ENCODE assay signal across 17 cellular contexts in the genomic region with DNA sequence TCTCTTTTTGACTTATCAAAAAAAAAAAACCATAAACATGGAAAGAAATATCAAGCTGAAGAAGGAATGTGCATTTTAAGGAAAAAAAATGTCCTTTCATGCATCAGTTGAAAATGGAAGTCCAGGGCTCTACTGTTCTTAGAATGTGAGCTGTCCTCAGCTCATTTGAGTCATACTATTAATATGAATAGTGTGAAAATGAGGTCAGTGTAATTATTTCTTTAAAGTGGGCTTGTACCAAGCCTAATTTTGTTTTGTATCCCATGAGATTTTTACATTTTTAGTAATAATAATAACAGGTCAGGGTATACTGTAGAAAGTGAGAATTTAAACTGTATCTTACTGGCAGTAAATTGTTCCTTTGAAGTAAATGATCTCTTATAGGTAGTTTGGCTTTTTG.
"Had no signal": no experiment of that assay in that cellular context is flagged by ENCODE, and none has a peak within 500 bp of the region (broad histone marks: within the 10 kb centered on the region; RNA-seq: fewer than 3 reads in every experiment).

No MANE protein-coding gene starts in this region.

- H3K36me3 Mint-ChIP-seq: activated CD4-positive, alpha-beta memory T cell treated with anti-CD3 and anti-CD28 coated beads for 36 hours; activated naive CD4-positive, alpha-beta T cell treated with anti-CD3 and anti-CD28 coated beads, Interleukin-2, amount 50 U/mL, for 72 hours; naive thymus-derived CD8-positive, alpha-beta T cell had no signal

- H3K9me3 Mint-ChIP-seq: activated CD4-positive, alpha-beta memory T cell treated with anti-CD3 and anti-CD28 coated beads for 36 hours; stimulated activated naive CD8-positive, alpha-beta T cell treated with anti-CD3 and anti-CD28 coated beads, Interleukin-15, amount 100 ng/mL, for 72 hours had no signal

- H3K4me3 ChIP-seq: coronary artery, esophagus squamous epithelium, left ventricle myocardium inferior, testis, upper lobe of left lung had no signal

- H3K27ac Mint-ChIP-seq: activated CD4-positive, alpha-beta memory T cell treated with anti-CD3 and anti-CD28 coated beads for 36 hours; activated CD4-positive, alpha-beta T cell treated with anti-CD3 and anti-CD28 coated beads for 36 hours; activated naive CD4-positive, alpha-beta T cell treated with anti-CD3 and anti-CD28 coated beads, Interleukin-2, amount 50 U/mL, for 72 hours; naive thymus-derived CD8-positive, alpha-beta T cell; stimulated activated naive CD8-positive, alpha-beta T cell treated with anti-CD3 and anti-CD28 coated beads, Interleukin-15, amount 100 ng/mL, for 72 hours had no signal

- ATAC-seq: activated CD4-positive, alpha-beta T cell treated with anti-CD3 and anti-CD28 coated beads for 36 hours; activated naive CD4-positive, alpha-beta T cell treated with anti-CD3 and anti-CD28 coated beads, Interleukin-2, amount 50 U/mL, for 72 hours; naive thymus-derived CD8-positive, alpha-beta T cell; stimulated activated naive CD8-positive, alpha-beta T cell treated with anti-CD3 and anti-CD28 coated beads, Interleukin-15, amount 100 ng/mL, for 72 hours had no signal

- H3K4me3 Mint-ChIP-seq: activated CD4-positive, alpha-beta memory T cell treated with anti-CD3 and anti-CD28 coated beads for 36 hours; activated CD4-positive, alpha-beta T cell treated with anti-CD3 and anti-CD28 coated beads for 36 hours; brain; naive thymus-derived CD8-positive, alpha-beta T cell; stimulated activated naive CD8-positive, alpha-beta T cell treated with anti-CD3 and anti-CD28 coated beads, Interleukin-15, amount 100 ng/mL, for 72 hours had no signal

- H3K27me3 Mint-ChIP-seq: activated CD4-positive, alpha-beta memory T cell treated with anti-CD3 and anti-CD28 coated beads for 36 hours; activated CD4-positive, alpha-beta T cell treated with anti-CD3 and anti-CD28 coated beads for 36 hours; stimulated activated naive CD8-positive, alpha-beta T cell treated with anti-CD3 and anti-CD28 coated beads, Interleukin-15, amount 100 ng/mL, for 72 hours had no signal

- DNase-seq: activated CD4-positive, alpha-beta memory T cell treated with anti-CD3 and anti-CD28 coated beads for 36 hours; activated CD4-positive, alpha-beta T cell treated with anti-CD3 and anti-CD28 coated beads for 36 hours; activated effector memory CD4-positive, alpha-beta T cell treated with anti-CD3 and anti-CD28 coated beads, Interleukin-2, amount 50 U/mL, for 16 hours; activated T-cell treated with anti-CD3 and anti-CD28 coated beads, Interleukin-2, amount 50 U/mL, for 48 hours; central memory CD4-positive, alpha-beta T cell; effector CD4-positive, alpha-beta T cell; esophagus squamous epithelium; left ventricle myocardium inferior; mesenchymal stem cell; naive thymus-derived CD8-positive, alpha-beta T cell; stimulated activated CD4-positive, alpha-beta T cell treated with anti-CD3 and anti-CD28 coated beads, Interleukin-1b, Interleukin-23, amount 100 ng/mL, for 48 hours; stimulated activated naive CD8-positive, alpha-beta T cell treated with anti-CD3 and anti-CD28 coated beads, Interleukin-15, amount 100 ng/mL, for 72 hours; testis; upper lobe of left lung had no signal

- H3K4me1 Mint-ChIP-seq: activated CD4-positive, alpha-beta T cell treated with anti-CD3 and anti-CD28 coated beads for 36 hours; naive thymus-derived CD8-positive, alpha-beta T cell; stimulated activated naive CD8-positive, alpha-beta T cell treated with anti-CD3 and anti-CD28 coated beads, Interleukin-15, amount 100 ng/mL, for 72 hours had no signal
